ENCODE assay signal across 1 cellular context in genomic region chr12:21073129-21073528, GRCh38.
TF ChIP-seq lines count a peak whose summit lies in the region.

No MANE protein-coding gene starts in this region.

TF ChIP-seq in GM23338, 12 proteins besides CTCF, POLR2A, EP300 and RAD21 (continued from another document):
- TF ChIP-seq REST (IDR thresholded peaks at IDR 0.05; ENCODE audit: unreplicated experiment), result no peak
